ENCODE assay signal across 28 cellular contexts in the genomic region with DNA sequence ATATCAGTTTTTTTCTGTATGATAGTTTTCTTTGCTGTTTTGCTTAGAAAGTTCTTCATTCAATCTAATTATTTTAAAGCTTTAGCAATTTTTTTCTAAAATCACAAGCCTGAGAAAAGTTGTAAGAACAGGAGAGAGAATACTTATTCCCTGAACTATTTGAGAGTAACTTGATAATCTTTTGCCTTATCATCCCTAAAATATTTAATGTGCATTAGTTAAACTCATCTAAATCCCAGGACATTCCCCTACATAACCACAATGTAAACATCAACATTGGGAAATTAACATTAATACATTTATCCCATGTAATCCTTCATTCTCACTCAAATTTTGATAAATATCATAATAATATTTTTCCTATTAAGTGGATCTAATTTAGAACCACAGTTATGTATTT.
"Had no signal": no experiment of that assay in that cellular context is flagged by ENCODE, and none has a peak within 500 bp of the region (broad histone marks: within the 10 kb centered on the region; RNA-seq: fewer than 3 reads in every experiment).

No MANE protein-coding gene starts in this region.

- DNase-seq: stimulated activated CD4-positive, alpha-beta T cell treated with anti-CD3 and anti-CD28 coated beads, Interleukin-2, amount 100 ng/mL, for 48 hours; stimulated activated CD4-positive, alpha-beta T cell treated with anti-CD3 and anti-CD28 coated beads, Interleukin-4, amount 100 ng/mL, for 1 hour; stimulated activated CD4-positive, alpha-beta T cell treated with anti-CD3 and anti-CD28 coated beads, Interleukin-4, amount 100 ng/mL, for 24 hours; stimulated activated CD4-positive, alpha-beta T cell treated with anti-CD3 and anti-CD28 coated beads, Interleukin-4, amount 100 ng/mL, for 4 hours; stimulated activated CD8-positive, alpha-beta memory T cell treated with anti-CD3 and anti-CD28 coated beads, Interleukin-4, amount 100 ng/mL, for 48 hours; stimulated activated naive B cell treated with anti-CD40 and anti-IgM and Interleukin-4, amounts not matched to agents 10 μg/mL and 1 μg/mL and 100 μg/mL, for 72 hours; stimulated activated naive CD4-positive, alpha-beta T cell; stimulated activated naive CD4-positive, alpha-beta T cell treated with Interleukin-2 at 50 U/mL for 16 hours; stimulated activated naive CD8-positive, alpha-beta T cell treated with anti-CD3 and anti-CD28 coated beads, Interleukin-15, amount 100 ng/mL, for 72 hours; stimulated activated naive CD8-positive, alpha-beta T cell treated with anti-CD3 and anti-CD28 coated beads, Interleukin-15, Interleukin-2, amounts not matched to agents 100 U/mL and 50 U/mL, for 24 hours; stomach; substantia nigra; testis; thyroid gland; tibial artery; transverse colon; trophoblast cell; upper lobe of left lung; upper lobe of right lung; uterus had no signal

- H3K4me3 Mint-ChIP-seq: stimulated activated effector memory CD8-positive, alpha-beta T cell treated with anti-CD3 and anti-CD28 coated beads, Interleukin-12 subunit alpha, Interleukin-12 subunit beta, amount 100 ng/mL, for 72 hours; stimulated activated memory B cell treated with anti-CD40 and anti-IgM and Interleukin-4, amounts not matched to agents 10 μg/mL and 1 μg/mL and 100 μg/mL, for 72 hours; stimulated activated naive B cell treated with anti-CD40 and anti-IgM and Interleukin-4, amounts not matched to agents 10 μg/mL and 1 μg/mL and 100 μg/mL, for 72 hours; stimulated activated naive CD8-positive, alpha-beta T cell treated with anti-CD3 and anti-CD28 coated beads, Interleukin-15, amount 100 ng/mL, for 72 hours; stimulated activated naive CD8-positive, alpha-beta T cell treated with anti-CD3 and anti-CD28 coated beads, Interleukin-15, Interleukin-2, amounts not matched to agents 100 ng/mL and 50 ng/mL, for 24 hours; type B pancreatic cell had no signal

- H3K27me3 ChIP-seq: stomach, suprapubic skin, testis, thyroid gland, tibial artery, tibial nerve, transverse colon, upper lobe of left lung, upper lobe of right lung, uterus, vagina had no signal

- H3K4me1 Mint-ChIP-seq: stimulated activated effector memory CD8-positive, alpha-beta T cell treated with anti-CD3 and anti-CD28 coated beads, Interleukin-12 subunit alpha, Interleukin-12 subunit beta, amount 100 ng/mL, for 72 hours; stimulated activated memory B cell treated with anti-CD40 and anti-IgM and Interleukin-4, amounts not matched to agents 10 μg/mL and 1 μg/mL and 100 μg/mL, for 72 hours; stimulated activated naive B cell treated with anti-CD40 and anti-IgM and Interleukin-4, amounts not matched to agents 10 μg/mL and 1 μg/mL and 100 μg/mL, for 72 hours; stimulated activated naive CD8-positive, alpha-beta T cell treated with anti-CD3 and anti-CD28 coated beads, Interleukin-15, amount 100 ng/mL, for 72 hours had no signal

- H3K9me3 ChIP-seq: stomach, suprapubic skin, testis, thoracic aorta, thyroid gland, tibial artery, tibial nerve, transverse colon, upper lobe of left lung, upper lobe of right lung, uterus, vagina had no signal

- H3K4me3 ChIP-seq: stomach, suprapubic skin, testis, thoracic aorta, thyroid gland, tibial artery, tibial nerve, transverse colon, upper lobe of left lung, upper lobe of right lung, uterus, vagina had no signal

- ATAC-seq: stimulated activated effector memory CD8-positive, alpha-beta T cell treated with anti-CD3 and anti-CD28 coated beads, Interleukin-12 subunit alpha, Interleukin-12 subunit beta, amount 100 ng/mL, for 72 hours; stimulated activated memory B cell treated with anti-CD40 and anti-IgM and Interleukin-4, amounts not matched to agents 10 μg/mL and 1 μg/mL and 100 μg/mL, for 72 hours; stimulated activated naive B cell treated with anti-CD40 and anti-IgM and Interleukin-4, amounts not matched to agents 10 μg/mL and 1 μg/mL and 100 μg/mL, for 72 hours; stimulated activated naive CD8-positive, alpha-beta T cell treated with anti-CD3 and anti-CD28 coated beads, Interleukin-15, amount 100 ng/mL, for 72 hours; stimulated activated naive CD8-positive, alpha-beta T cell treated with anti-CD3 and anti-CD28 coated beads, Interleukin-15, Interleukin-2, amounts not matched to agents 100 U/mL and 50 U/mL, for 24 hours; upper lobe of right lung had no signal

- H3K4me1 ChIP-seq: stomach, suprapubic skin, testis, thyroid gland, tibial artery, tibial nerve, transverse colon, upper lobe of left lung, upper lobe of right lung, uterus, vagina had no signal

- H3K9me3 Mint-ChIP-seq: type B pancreatic cell had no signal

- H3K27me3 Mint-ChIP-seq: stimulated activated memory B cell treated with anti-CD40 and anti-IgM and Interleukin-4, amounts not matched to agents 10 μg/mL and 1 μg/mL and 100 μg/mL, for 72 hours; stimulated activated naive B cell treated with anti-CD40 and anti-IgM and Interleukin-4, amounts not matched to agents 10 μg/mL and 1 μg/mL and 100 μg/mL, for 72 hours; stimulated activated naive CD8-positive, alpha-beta T cell treated with anti-CD3 and anti-CD28 coated beads, Interleukin-15, amount 100 ng/mL, for 72 hours; stimulated activated naive CD8-positive, alpha-beta T cell treated with anti-CD3 and anti-CD28 coated beads, Interleukin-15, Interleukin-2, amounts not matched to agents 100 ng/mL and 50 ng/mL, for 24 hours; type B pancreatic cell had no signal

- H3K27ac ChIP-seq: stomach, suprapubic skin, testis, thoracic aorta, thyroid gland, tibial artery, tibial nerve, transverse colon, upper lobe of left lung, upper lobe of right lung, uterus, vagina had no signal

- H3K27ac Mint-ChIP-seq: stimulated activated effector memory CD8-positive, alpha-beta T cell treated with anti-CD3 and anti-CD28 coated beads, Interleukin-12 subunit alpha, Interleukin-12 subunit beta, amount 100 ng/mL, for 72 hours; stimulated activated memory B cell treated with anti-CD40 and anti-IgM and Interleukin-4, amounts not matched to agents 10 μg/mL and 1 μg/mL and 100 μg/mL, for 72 hours; stimulated activated naive B cell treated with anti-CD40 and anti-IgM and Interleukin-4, amounts not matched to agents 10 μg/mL and 1 μg/mL and 100 μg/mL, for 72 hours; stimulated activated naive CD8-positive, alpha-beta T cell treated with anti-CD3 and anti-CD28 coated beads, Interleukin-15, amount 100 ng/mL, for 72 hours; stimulated activated naive CD8-positive, alpha-beta T cell treated with anti-CD3 and anti-CD28 coated beads, Interleukin-15, Interleukin-2, amounts not matched to agents 100 ng/mL and 50 ng/mL, for 24 hours; type B pancreatic cell had no signal

- H3K36me3 Mint-ChIP-seq: stimulated activated effector memory CD8-positive, alpha-beta T cell treated with anti-CD3 and anti-CD28 coated beads, Interleukin-12 subunit alpha, Interleukin-12 subunit beta, amount 100 ng/mL, for 72 hours; stimulated activated memory B cell treated with anti-CD40 and anti-IgM and Interleukin-4, amounts not matched to agents 10 μg/mL and 1 μg/mL and 100 μg/mL, for 72 hours; stimulated activated naive B cell treated with anti-CD40 and anti-IgM and Interleukin-4, amounts not matched to agents 10 μg/mL and 1 μg/mL and 100 μg/mL, for 72 hours; type B pancreatic cell had no signal

- H3K36me3 ChIP-seq: stomach, suprapubic skin, thoracic aorta, thyroid gland, tibial artery, tibial nerve, transverse colon, upper lobe of left lung, upper lobe of right lung, uterus, vagina had no signal
